Comparison of ENCODE assay signal across 8 cellular contexts in the genomic region with DNA sequence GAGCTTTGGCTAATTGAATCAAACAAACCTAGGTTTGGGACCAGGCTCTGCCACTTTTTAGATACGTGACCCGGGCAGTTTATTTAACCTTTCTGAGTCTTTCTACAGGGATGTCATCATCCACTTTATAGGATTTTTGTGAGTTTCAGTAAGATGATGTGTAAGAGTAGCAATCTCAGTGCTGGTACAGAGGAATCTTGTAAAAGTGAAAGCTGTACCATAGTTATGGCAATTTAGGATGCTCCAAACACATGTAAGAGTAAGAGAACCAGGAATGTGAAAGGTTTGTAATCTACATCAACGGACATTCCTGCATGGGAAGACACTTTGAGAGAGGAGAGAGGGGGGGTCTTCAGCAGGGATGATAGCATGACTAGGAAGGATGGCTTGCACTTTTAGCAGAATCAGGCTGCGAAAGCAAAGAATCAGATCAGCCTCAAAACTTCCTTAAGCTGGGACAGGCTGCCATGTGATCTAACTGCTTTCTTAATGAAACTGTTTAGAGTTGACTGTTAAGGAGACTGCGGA. TPM values are rescaled to one million over a fixed set of nuclear protein-coding genes. Genes with fewer than 3 reads are reported as not detected.
A peak's percentile ranks its signal among the peaks of the same experiment; 100 is the strongest.
DNase-seq lines count a peak whose midpoint lies in the region; ATAC-seq and TF ChIP-seq lines count a peak whose summit lies in the region.

No MANE protein-coding gene starts in this region.

- H3K9me3 ChIP-seq in RWPE2 (ENCODE audit: severe bottlenecking): no peaks in the 10 kb centered on the region
- no peaks in the 10 kb centered on the region for H3K9me3 ChIP-seq in psoas muscle

- peaks cover 31% of the 10 kb centered on the region for H3K36me3 ChIP-seq in GM06990 (ENCODE audit: control insufficient read depth, insufficient read depth, low read length)
- peaks cover 75% of the 10 kb centered on the region for H3K36me3 ChIP-seq in RWPE2 (ENCODE audit: low read depth)
- peaks cover 12 to 69% of the 10 kb centered on the region in 2 donors for H3K36me3 ChIP-seq in psoas muscle (ENCODE audit: insufficient read depth in 1 of 2, low read depth in 1 of 2)

- peak overlapping the region; percentile 91 for H3K27ac ChIP-seq in RWPE2 (ENCODE audit: poor library complexity, severe bottlenecking)
- H3K27ac ChIP-seq in psoas muscle: peak overlapping the region; percentile 95

- peak overlapping the region; percentile 98 for H3K4me3 ChIP-seq in GM06990 (replicated peaks; ENCODE audit: low read depth, low read length)
- H3K4me3 ChIP-seq in RWPE2 (ENCODE audit: severe bottlenecking): peak overlapping the region; percentile 69
- H3K4me3 ChIP-seq in psoas muscle: peak overlapping the region; percentile 82

- ATAC-seq in RWPE2 (ENCODE audit: low read depth): no peak
- ATAC-seq in psoas muscle: no peak
- ATAC-seq in GM18870 (IDR thresholded peaks at IDR 0.05; ENCODE audit: unreplicated experiment): no peak
- no peak for ATAC-seq in GM19452 (IDR thresholded peaks at IDR 0.05; ENCODE audit: unreplicated experiment)

- WGBS in psoas muscle, 3 donors: 36 to 42% (median 40%) methylated on average over 5 of the region's 5 CpGs

- intact Hi-C loops in psoas muscle (cut with DNase I): loop anchor here (5.0 kb wide), 2 partner anchors 336 to 349 kb away; partner anchors contain the start of genes ACTR1A (in 1 of the 2), OGA (in 1 of the 2) and SUFU (in 1 of the 2)

- H3K4me1 ChIP-seq in RWPE2 (ENCODE audit: insufficient read depth, poor library complexity, severe bottlenecking): peaks cover 12% of the 10 kb centered on the region
- peaks cover 15% of the 10 kb centered on the region for H3K4me1 ChIP-seq in psoas muscle

- TF ChIP-seq CTCF in GM06990 (IDR thresholded peaks at IDR 0.05; ENCODE audit: insufficient read depth, low read length, poor library complexity, severe bottlenecking) (no peak), RWPE2 (IDR thresholded peaks at IDR 0.05; ENCODE audit: poor library complexity, severe bottlenecking) (no peak), psoas muscle (IDR thresholded peaks at IDR 0.05) (no peak)

- H3K27me3 ChIP-seq in GM06990 (replicated peaks; ENCODE audit: control insufficient read depth, insufficient read depth, low read length) (no peaks in the 10 kb centered on the region), RWPE2 (ENCODE audit: insufficient read depth, poor library complexity, severe bottlenecking) (no peaks in the 10 kb centered on the region), psoas muscle (ENCODE audit: insufficient read depth in 3 of 3, low read length in 2 of 3) (no peaks in the 10 kb centered on the region)

- DNase-seq in GM06990 (ENCODE audit: extremely low read depth, insufficient read length) (no peak), RWPE2 (ENCODE audit: low spot score) (no peak), fibroblast of peridontal ligament (ENCODE audit: extremely low read depth) (peak; percentile 22), psoas muscle (no peak), globus pallidus (ENCODE audit: low spot score) (no peak), DMS114 treated with DMSO at 0.1 percent for 48 hours (lab: John Stamatoyannopoulos, UW; ENCODE audit: unreplicated experiment) (no peak)

RNA-seq across cellular contexts. Expression of gene NOLC1, which starts 1.0 kb away (rescaled TPM):
- 10 to 100 TPM; 38.7 to 86.1 (median 64.4) TPM for total RNA-seq in psoas muscle
- 10 to 100 TPM; 25.8 to 77.5 (median 54.1) TPM for polyA plus RNA-seq in psoas muscle

RNA-seq across cellular contexts. Expression of gene PPRC1, which starts 20.3 kb away (rescaled TPM):
- total RNA-seq in psoas muscle: 10 to 100 TPM; 14.9 to 57.5 (median 32.1) TPM
- polyA plus RNA-seq in psoas muscle: 10 to 100 TPM; 14.7 to 32.2 (median 15.5) TPM

RNA-seq across cellular contexts. Expression of gene LDB1, which starts 33.0 kb away (rescaled TPM):
- 10 to 100 TPM; 22.0 to 29.8 (median 26.8) TPM for total RNA-seq in psoas muscle
- 10 to 100 TPM; 13.9 to 24.9 (median 14.6) TPM for polyA plus RNA-seq in psoas muscle
